In genomic region chr3:4978259-4978965, GRCh38 we compare ENCODE assay signal across 8 cellular contexts. TPM values are rescaled to one million over a fixed set of nuclear protein-coding genes. Genes with fewer than 3 reads are reported as not detected.
DNase-seq lines count a peak whose midpoint lies in the region; ATAC-seq and TF ChIP-seq lines count a peak whose summit lies in the region.

No MANE protein-coding gene starts in this region.

- H3K9me2 ChIP-seq in Loucy (replicated peaks; ENCODE audit: low read depth, low read length): no peaks in the 10 kb centered on the region

- peaks cover 23% of the 10 kb centered on the region for H4K20me1 ChIP-seq in Loucy (ENCODE audit: insufficient read depth, low read length, poor library complexity, severe bottlenecking)

- peak; percentile 80 for DNase-seq in GM04503 (ENCODE audit: low read depth)
- peak; percentile 93 for DNase-seq in H7
- DNase-seq in SKM-1 treated with dmso at 0.1 percent for 144 hours (lab: John Stamatoyannopoulos, UW; ENCODE audit: unreplicated experiment): peak; percentile 80
- DNase-seq in amniotic epithelial cell (ENCODE audit: low read depth): peak; percentile 99
- peak; percentile 99 for DNase-seq in left cardiac atrium
- DNase-seq in posterior vena cava (ENCODE audit: low spot score): peak; percentile 100

- peak overlapping the region; percentile 96 for H3K9ac ChIP-seq in Loucy (ENCODE audit: low read depth, low read length, poor library complexity, severe bottlenecking)

- H3K4me1 ChIP-seq in Loucy (ENCODE audit: insufficient read depth, low read length, poor library complexity, severe bottlenecking) (peaks cover 40% of the 10 kb centered on the region), urinary bladder (ENCODE audit: insufficient read depth) (no peaks in the 10 kb centered on the region)

- H3K9me3 ChIP-seq in Loucy (ENCODE audit: insufficient read depth, low read depth, low read length): no peaks in the 10 kb centered on the region

- H3K4me3 ChIP-seq in H7 (ENCODE audit: insufficient read depth, low read depth, low read length) (peak overlapping the region; percentile 86), Loucy (ENCODE audit: low read length, poor library complexity, severe bottlenecking) (peak overlapping the region; percentile 88), urinary bladder (ENCODE audit: low read depth, low read length) (peak overlapping the region; percentile 65)

- TF ChIP-seq CTCF in Loucy (conservative IDR thresholded peaks at IDR 0.05; ENCODE audit: low read length): no peak

- peak overlapping the region; percentile 98 for H3K4me2 ChIP-seq in Loucy (ENCODE audit: low read depth, low read length, poor library complexity, severe bottlenecking)

- peaks cover 17% of the 10 kb centered on the region for H3K27me3 ChIP-seq in H7 (ENCODE audit: control insufficient read depth, insufficient read depth, low read length)
- no peaks in the 10 kb centered on the region for H3K27me3 ChIP-seq in Loucy (ENCODE audit: insufficient read depth, low read length, poor library complexity, severe bottlenecking)

- H3K27ac ChIP-seq in urinary bladder (ENCODE audit: low read depth): peak overlapping the region; percentile 94

- intact Hi-C loops in left cardiac atrium (cut with DNase I) (loop anchor here in 1 of 2 donors (10.0 kb wide), 1 partner anchor 104 kb away; no protein-coding TSS in a partner anchor), posterior vena cava (cut with DNase I) (loop anchor here in 1 of 2 donors (5.0 kb wide), 2 partner anchors 49 to 151 kb away; no protein-coding TSS in a partner anchor)

- ATAC-seq in left cardiac atrium: peak; percentile 69 to 80

- H3K36me3 ChIP-seq in H7 (replicated peaks; ENCODE audit: control insufficient read depth, insufficient read depth, low read length) (no peaks in the 10 kb centered on the region), Loucy (ENCODE audit: insufficient read depth, low read length) (peaks cover 17% of the 10 kb centered on the region; the same call in 1 of the 2 replicates), urinary bladder (ENCODE audit: insufficient read depth) (no peaks in the 10 kb centered on the region)

- H2AFZ ChIP-seq in Loucy (ENCODE audit: low read length): peak overlapping the region; percentile 80

- under 1% methylated on average over 70 of the region's 70 CpGs for WGBS in urinary bladder

- H3F3A ChIP-seq in Loucy (ENCODE audit: low read depth): peaks cover 1% of the 10 kb centered on the region; the same call in 1 of the 2 replicates

- peaks cover 41% of the 10 kb centered on the region for H3K79me2 ChIP-seq in Loucy (ENCODE audit: insufficient read depth, low read length)

RNA-seq across cellular contexts. Expression of gene BHLHE40, which starts 0.8 kb away (rescaled TPM):
- 6.7 and 7.4 TPM in 2 replicates for total RNA-seq in H7 (2014; rRNA removed; shearing (Covaris generic))
- total RNA-seq in left cardiac atrium (10 to 100 TPM; 31.1 to 85.6 TPM), posterior vena cava (10 to 100 TPM; 87.8 to 89.9 TPM), urinary bladder (35.7 TPM)
- 57.4 TPM for polyA plus RNA-seq in urinary bladder

Comparison
In these comparisons a context has a peak if more than half of its experiments do, and no peak if none do; other contexts are left out.
1. Peak in every context shown above with its lines: DNase-seq, ATAC-seq, H3K4me3 ChIP-seq and H3K27ac ChIP-seq.